In genomic region chr3:9019244-9019961, GRCh38 we compare ENCODE assay signal across 17 cellular contexts.
"Had no signal": no experiment of that assay in that cellular context is flagged by ENCODE, and none has a peak within 500 bp of the region (broad histone marks: within the 10 kb centered on the region; RNA-seq: fewer than 3 reads in every experiment).

No MANE protein-coding gene starts in this region.

- H3K4me3 ChIP-seq: ascending aorta, cardiac muscle cell, gastrocnemius medialis, lower lobe of right lung, psoas muscle had no signal

- H3K4me3 Mint-ChIP-seq: activated CD4-positive, alpha-beta memory T cell treated with anti-CD3 and anti-CD28 coated beads, Interleukin-2, amount 10 ng/mL, durations not matched to agents 7 days and 5 days; activated naive CD8-positive, alpha-beta T cell treated with anti-CD3 and anti-CD28 coated beads, Interleukin-2, amount 50 U/mL, for 24 hours; naive B cell; stimulated activated naive CD8-positive, alpha-beta T cell treated with anti-CD3 and anti-CD28 coated beads, Interleukin-15, Interleukin-2, amounts not matched to agents 100 ng/mL and 50 ng/mL, for 24 hours had no signal

- H3K4me1 ChIP-seq: ascending aorta, gastrocnemius medialis, lower lobe of right lung, psoas muscle had no signal

- H3K9me3 Mint-ChIP-seq: activated CD4-positive, alpha-beta memory T cell treated with anti-CD3 and anti-CD28 coated beads, Interleukin-2, amount 10 ng/mL, durations not matched to agents 7 days and 5 days; activated naive CD8-positive, alpha-beta T cell treated with anti-CD3 and anti-CD28 coated beads, Interleukin-2, amount 50 U/mL, for 24 hours; naive B cell; stimulated activated naive CD8-positive, alpha-beta T cell treated with anti-CD3 and anti-CD28 coated beads, Interleukin-15, Interleukin-2, amounts not matched to agents 100 ng/mL and 50 ng/mL, for 24 hours had no signal

- H3K9me3 ChIP-seq: ascending aorta, gastrocnemius medialis, lower lobe of right lung, psoas muscle had no signal

- DNase-seq: activated CD4-positive, alpha-beta memory T cell treated with anti-CD3 and anti-CD28 coated beads, Interleukin-2, amount 10 ng/mL, durations not matched to agents 7 days and 5 days; activated CD8-positive, alpha-beta memory T cell treated with anti-CD3 and anti-CD28 coated beads, Interleukin-2, amount 50 U/mL, for 4 hours; activated naive CD8-positive, alpha-beta T cell treated with anti-CD3 and anti-CD28 coated beads, Interleukin-2, amount 50 U/mL, for 24 hours; effector memory CD4-positive, alpha-beta T cell; gastrocnemius medialis; hippocampal formation; kidney glomerular epithelial cell; lower lobe of right lung; midbrain; naive B cell; psoas muscle; stimulated activated CD4-positive, alpha-beta T cell treated with anti-CD3 and anti-CD28 coated beads, Interleukin-4, amount 100 ng/mL, for 24 hours had no signal

- H3K36me3 Mint-ChIP-seq: naive B cell had no signal

- H3K27ac ChIP-seq: ascending aorta, cardiac muscle cell, epithelial cell of prostate, gastrocnemius medialis, lower lobe of right lung, psoas muscle, VCaP had no signal

- H3K36me3 ChIP-seq: ascending aorta, cardiac muscle cell, gastrocnemius medialis, lower lobe of right lung had no signal

- H3K4me1 Mint-ChIP-seq: activated CD4-positive, alpha-beta memory T cell treated with anti-CD3 and anti-CD28 coated beads, Interleukin-2, amount 10 ng/mL, durations not matched to agents 7 days and 5 days; activated naive CD8-positive, alpha-beta T cell treated with anti-CD3 and anti-CD28 coated beads, Interleukin-2, amount 50 U/mL, for 24 hours; naive B cell had no signal

- H3K27me3 Mint-ChIP-seq: activated naive CD8-positive, alpha-beta T cell treated with anti-CD3 and anti-CD28 coated beads, Interleukin-2, amount 50 U/mL, for 24 hours; stimulated activated naive CD8-positive, alpha-beta T cell treated with anti-CD3 and anti-CD28 coated beads, Interleukin-15, Interleukin-2, amounts not matched to agents 100 ng/mL and 50 ng/mL, for 24 hours had no signal

- H3K27ac Mint-ChIP-seq: activated CD4-positive, alpha-beta memory T cell treated with anti-CD3 and anti-CD28 coated beads, Interleukin-2, amount 10 ng/mL, durations not matched to agents 7 days and 5 days; activated naive CD8-positive, alpha-beta T cell treated with anti-CD3 and anti-CD28 coated beads, Interleukin-2, amount 50 U/mL, for 24 hours; naive B cell; stimulated activated naive CD8-positive, alpha-beta T cell treated with anti-CD3 and anti-CD28 coated beads, Interleukin-15, Interleukin-2, amounts not matched to agents 100 ng/mL and 50 ng/mL, for 24 hours had no signal

- ATAC-seq: activated naive CD8-positive, alpha-beta T cell treated with anti-CD3 and anti-CD28 coated beads, Interleukin-2, amount 50 U/mL, for 24 hours; gastrocnemius medialis; lower lobe of right lung; psoas muscle had no signal

- H3K27me3 ChIP-seq: ascending aorta, cardiac muscle cell, gastrocnemius medialis had no signal
